26 cellular contexts compared by ENCODE assay signal in genomic region chr9:117564839-117565238, GRCh38.
"Had no signal": no experiment of that assay in that cellular context is flagged by ENCODE, and none has a peak within 500 bp of the region (broad histone marks: within the 10 kb centered on the region; RNA-seq: fewer than 3 reads in every experiment).

No MANE protein-coding gene starts in this region.

- H3K4me2 ChIP-seq: KMS-11, SK-N-SH had no signal

- H3K27me3 ChIP-seq: Peyer's patch, SJSA1 had no signal

- H3K4me1 ChIP-seq: Peyer's patch, SJSA1 had no signal

- DNase-seq: Karpas-422, MM.1S, MV-4-11, NCI-H1105, NCI-H1417 treated with DMSO at 0.1 percent for 48 hours, NCI-H1436 treated with DMSO at 0.1 percent for 48 hours, NCI-H1694 treated with DMSO at 0.1 percent for 48 hours, NCI-H187 treated with DMSO at 0.1 percent for 48 hours, NCI-H2029, NCI-H2171 treated with DMSO at 0.1 percent for 48 hours, NCI-H2227 treated with DMSO at 0.1 percent for 48 hours, NCI-H345, NCI-H446, NCI-H510A treated with DMSO at 0.1 percent for 48 hours, NCI-H524 treated with DMSO at 0.1 percent for 48 hours, NCI-H526 treated with DMSO at 0.1 percent for 48 hours, NCI-H774, Peyer's patch, Right ventricle myocardium superior, RPMI8226, SHP77 treated with DMSO at 0.1 percent for 48 hours, SK-N-SH, SW 1271, T-helper 1 cell had no signal

- H3K27ac ChIP-seq: KMS-11, Peyer's patch, SJSA1 had no signal

- H3K9me3 ChIP-seq: Peyer's patch, SJSA1, SK-N-SH had no signal

- H3K9ac ChIP-seq: KMS-11, SK-N-SH had no signal

- H3K36me3 ChIP-seq: Peyer's patch, SJSA1 had no signal

- H3K4me3 ChIP-seq: Peyer's patch, SJSA1 had no signal
